15 cellular contexts compared by ENCODE assay signal in the genomic region with DNA sequence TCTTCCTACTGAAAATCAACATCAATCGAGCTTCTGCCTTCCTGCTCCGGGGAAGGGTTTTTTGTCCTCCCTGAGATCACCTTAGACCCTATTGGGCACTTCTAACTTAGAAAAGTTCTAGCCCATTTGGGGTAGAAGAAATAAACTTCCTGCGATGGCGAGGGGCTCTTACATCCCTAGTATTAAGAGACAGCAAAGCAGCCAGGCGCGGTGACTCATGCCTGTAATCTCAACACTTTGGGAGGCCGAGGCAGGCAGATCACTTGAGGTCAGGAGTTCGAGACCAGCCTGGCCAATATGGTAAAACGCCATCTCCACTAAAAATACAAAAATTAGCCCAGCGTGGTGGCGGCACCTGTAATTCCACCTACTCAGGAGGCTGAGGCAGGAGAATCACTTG. TPM values are rescaled to one million over a fixed set of nuclear protein-coding genes. Genes with fewer than 3 reads are reported as not detected.
A peak's percentile ranks its signal among the peaks of the same experiment; 100 is the strongest.
DNase-seq lines count a peak whose midpoint lies in the region; ATAC-seq, FAIRE-seq and TF ChIP-seq lines count a peak whose summit lies in the region.
"Not testable (repeated sequence)": the region's sequence is repeated elsewhere in the genome, so short reads cannot be mapped to it uniquely, and the experiment has no call there.
"Had no signal": no experiment of that assay in that cellular context is flagged by ENCODE, and none has a peak within 500 bp of the region (broad histone marks: within the 10 kb centered on the region; RNA-seq: fewer than 3 reads in every experiment).

No MANE protein-coding gene starts in this region.

- not testable (repeated sequence) for H2AFZ ChIP-seq in Karpas-422 (ENCODE audit: low read length); K562 (ENCODE audit: low read depth, low read length)

- in situ Hi-C loops in K562 (cut with MboI): loop anchor here (5.0 kb wide), 1 partner anchor 57 kb away; no protein-coding TSS in a partner anchor

- FAIRE-seq in K562 (lab: Jason Lieb, UNC): not testable (repeated sequence)

- H3K9me1 ChIP-seq in K562 (ENCODE audit: control insufficient read depth, insufficient read depth, low read length): not testable (repeated sequence)

- H3K4me2 ChIP-seq in Karpas-422 (ENCODE audit: low read depth, low read length, poor library complexity, severe bottlenecking); K562 (ENCODE audit: insufficient read depth, low read length): not testable (repeated sequence)

- intact Hi-C loops in K562 (cut with micrococcal nuclease); spleen (cut with DNase I; ENCODE audit: low total_unique reads): not testable (repeated sequence)

- H3K4me1 ChIP-seq in Karpas-422 (ENCODE audit: low read length): peaks cover 22% of the 10 kb centered on the region
- H3K4me1 ChIP-seq in K562 (replicated peaks in 1 of 2; ENCODE audit: control insufficient read depth in 2 of 2, insufficient read depth in 2 of 2, low read length in 2 of 2): peaks cover 0 to 18% of the 10 kb centered on the region in 2 experiments; a peak in 2 of 5 replicates
- H3K4me1 ChIP-seq in spleen: peaks cover 0 to 19% (median 5%) of the 10 kb centered on the region in 6 donors

- H3K4me1 Mint-ChIP-seq in type B pancreatic cell (ENCODE audit: unreplicated experiment): not testable (repeated sequence)

- H3K9me3 Mint-ChIP-seq in type B pancreatic cell: not testable (repeated sequence)

- not testable (repeated sequence) for H3K9ac ChIP-seq in Karpas-422 (ENCODE audit: low read length); K562 (ENCODE audit: insufficient read depth in 1 of 2, low read depth in 2 of 2, low read length in 2 of 2)

- not testable (repeated sequence) for H3K36me3 Mint-ChIP-seq in type B pancreatic cell

- TF ChIP-seq RAD21 in K562 (CRISPR knock-in tag; conservative IDR thresholded peaks at IDR 0.05 in 1 of 2, IDR thresholded peaks at IDR 0.05 in 1 of 2): not testable (repeated sequence)

- H3K27me3 ChIP-seq in Karpas-422 (ENCODE audit: low read length): not testable (repeated sequence)
- H3K27me3 ChIP-seq in K562 (ENCODE audit: control insufficient read depth in 2 of 2, insufficient read depth in 2 of 2, low read length in 2 of 2) (peaks cover 35 to 56% of the 10 kb centered on the region in 2 experiments; a peak in 4 of 5 replicates), spleen (replicated peaks in 1 of 7) (peaks cover 0 to 21% (median 0%) of the 10 kb centered on the region in 7 donors)

- H3K4me3 ChIP-seq in Karpas-422 (ENCODE audit: low read length); K562; spleen: not testable (repeated sequence)

- CTCF ChIA-PET in K562 (lab: Yijun Ruan, JAX; ENCODE audit: low intra/inter-chr PET ratio): not testable (repeated sequence)

- not testable (repeated sequence) for ATAC-seq in K562, left lobe of liver

- not testable (repeated sequence) for H3K27me3 Mint-ChIP-seq in type B pancreatic cell

- H3K79me2 ChIP-seq in Karpas-422 (ENCODE audit: low read length); K562 (ENCODE audit: control insufficient read depth, insufficient read depth, low read length): not testable (repeated sequence)

- TF ChIP-seq POLR2A in K562 (conservative IDR thresholded peaks at IDR 0.05); spleen (IDR thresholded peaks at IDR 0.05): not testable (repeated sequence)

- DNase-seq in Karpas-422: peak; percentile 34
- DNase-seq in RPMI8226: peak; percentile 0
- not testable (repeated sequence) for DNase-seq in K562 (ENCODE audit: extremely low read depth in 1 of 4, low spot score in 3 of 4)
- DNase-seq in epidermal melanocyte (ENCODE audit: insufficient read length, low spot score): peak; percentile 8
- peak; percentile 6 for DNase-seq in left lobe of liver (ENCODE audit: low spot score)
- DNase-seq in spleen: peak; percentile 53
- DNase-seq in type B pancreatic cell (ENCODE audit: extremely low spot score, unreplicated experiment): peak; percentile 15

- H3K36me3 ChIP-seq in Karpas-422 (ENCODE audit: insufficient read depth, low read length); K562 (ENCODE audit: control insufficient read depth, insufficient read depth, low read length): not testable (repeated sequence)
- H3K36me3 ChIP-seq in spleen: peaks cover 0 to 16% (median 0%) of the 10 kb centered on the region in 6 donors

- H3K27ac ChIP-seq in Karpas-422 (ENCODE audit: low read length); K562 (ENCODE audit: extremely low read depth, low read depth, low read length); spleen: not testable (repeated sequence)

- H3K9me3 ChIP-seq in Karpas-422 (ENCODE audit: low read length); K562 (replicated peaks; ENCODE audit: control insufficient read depth, insufficient read depth, low read depth, low read length); spleen: not testable (repeated sequence)

- WGBS in K562 (ENCODE audit: insufficient coverage, low coverage, missing lambda C conversion rate): 3% methylated on average over 11 of the region's 11 CpGs
- WGBS in spleen, 5 donors: 92 to 95% (median 93%) methylated on average over 11 of the region's 11 CpGs

- not testable (repeated sequence) for H3K9me2 ChIP-seq in Karpas-422 (replicated peaks; ENCODE audit: insufficient read depth, low read length)

- POLR2A ChIA-PET in K562 (lab: Yijun Ruan, JAX): not testable (repeated sequence)

- not testable (repeated sequence) for TF ChIP-seq CTCF in K562 (IDR thresholded peaks at IDR 0.05 in 2 of 3, conservative IDR thresholded peaks at IDR 0.05 in 1 of 3; ENCODE audit: insufficient read depth in 2 of 3, low read depth in 1 of 3, low read length in 3 of 3); spleen (IDR thresholded peaks at IDR 0.05 in 8 of 11, conservative IDR thresholded peaks at IDR 0.05 in 3 of 11); type B pancreatic cell (conservative IDR thresholded peaks at IDR 0.05)

- H3K4me3 Mint-ChIP-seq in type B pancreatic cell: not testable (repeated sequence)

- not testable (repeated sequence) for TF ChIP-seq EP300 in K562 (IDR thresholded peaks at IDR 0.05; ENCODE audit: low read length)

- not testable (repeated sequence) for H4K20me1 ChIP-seq in Karpas-422 (ENCODE audit: insufficient read depth, low read depth, low read length); K562 (replicated peaks; ENCODE audit: control insufficient read depth, insufficient read depth, low read length)

- BruUV-seq in K562 (replicated peaks; lab: Mats Ljungman, UMichigan): not testable (repeated sequence)

- not testable (repeated sequence) for H3K27ac Mint-ChIP-seq in type B pancreatic cell

RNA-seq across cellular contexts. Expression of gene SPDYE6, which starts 31.1 kb away (rescaled TPM):
- not detected in 2 replicates for total RNA-seq in Karpas-422 (2014; rRNA removed; shearing (Covaris generic); ENCODE audit: low replicate concordance)
- total RNA-seq in K562 (2011; cell fraction: chromatin; rRNA removed; ENCODE audit: low replicate concordance): 0.23 and 0.65 TPM in 2 replicates
- not detected in 2 replicates for total RNA-seq in K562 (2011; cell fraction: nucleolus; rRNA removed)
- 0.38 TPM in 1 of 2 replicates, not detected in the other for total RNA-seq in K562 (2011; cell fraction: nucleoplasm; rRNA removed)
- total RNA-seq in K562 (2014; rRNA removed) (not detected in 2 replicates), K562 (2014; rRNA removed; fragmentation: Illumina TruSeq; extraction: Trizol) (not detected in 2 replicates), K562 (2015; rRNA removed; fragmentation: Illumina TruSeq; extraction: Trizol) (not detected in 2 replicates), K562 (2021) (not detected in 2 replicates), left lobe of liver (not detected), spleen (not detected), type B pancreatic cell (ENCODE audit: low replicate concordance) (not detected in 2 replicates)
- polyA plus RNA-seq in K562 (2011; rRNA removed) (not detected in 2 replicates), K562 (2014; fragmentation: Illumina TruSeq; extraction: Trizol) (not detected in 2 replicates), K562 (2014; fragmentation: Nextera tagmentation; extraction: Ambion mirVana) (under 1 TPM; 0.24 to 0.35 TPM), K562 (2014; rRNA removed) (not detected in 2 replicates), spleen (under 1 TPM in 1 of 3 donors, not detected in 2; 0.06 TPM)
- not detected in 2 replicates for polyA plus RNA-seq in K562 (2011; cell fraction: cytosol; rRNA removed)
- polyA plus RNA-seq in K562 (2011; cell fraction: nucleus; rRNA removed): not detected in 2 replicates
- 2.1 and 2.9 TPM in 2 replicates for polyA plus RNA-seq in K562 (2012)
- polyA minus RNA-seq in K562 (2011; rRNA and poly(A)+ RNA removed): not detected in 2 replicates
- not detected in 2 replicates for polyA minus RNA-seq in K562 (2011; cell fraction: cytosol; rRNA and poly(A)+ RNA removed)
- not detected in 2 replicates for polyA minus RNA-seq in K562 (2011; cell fraction: nucleus; rRNA and poly(A)+ RNA removed)
- total RNA-seq: A673; CD4-positive, alpha-beta memory T cell; CD4-positive, CD25-positive, alpha-beta regulatory T cell; CD8-positive, alpha-beta memory T cell; Daoy; G401; GM12878 had no signal
- polyA plus RNA-seq: AG04450 had no signal

RNA-seq across cellular contexts. Expression of gene SH2B2, which starts 38.4 kb away (rescaled TPM):
- total RNA-seq in Karpas-422 (2014; rRNA removed; shearing (Covaris generic); ENCODE audit: low replicate concordance): 22.4 and 39.2 TPM in 2 replicates
- 0.72 TPM in 1 of 2 replicates, not detected in the other for total RNA-seq in K562 (2011; cell fraction: chromatin; rRNA removed; ENCODE audit: low replicate concordance)
- 0.66 and 1.0 TPM in 2 replicates for total RNA-seq in K562 (2011; cell fraction: nucleolus; rRNA removed)
- total RNA-seq in K562 (2011; cell fraction: nucleoplasm; rRNA removed): 0.22 and 0.31 TPM in 2 replicates
- total RNA-seq in K562 (2014; rRNA removed) (0.68 TPM in 1 of 2 replicates, not detected in the other), K562 (2014; rRNA removed; fragmentation: Illumina TruSeq; extraction: Trizol) (not detected in 2 replicates), K562 (2015; rRNA removed; fragmentation: Illumina TruSeq; extraction: Trizol) (0.08 TPM in 1 of 2 replicates, not detected in the other), K562 (2021) (0.34 and 0.89 TPM in 2 replicates), left lobe of liver (3.0 TPM), spleen (10 to 100 TPM; 23.2 to 36.9 (median 29.4) TPM), type B pancreatic cell (ENCODE audit: low replicate concordance) (9.5 and 15.5 TPM in 2 replicates)
- polyA plus RNA-seq in K562 (2011; rRNA removed) (0.03 and 0.07 TPM in 2 replicates), K562 (2014; fragmentation: Illumina TruSeq; extraction: Trizol) (0.07 and 0.08 TPM in 2 replicates), K562 (2014; fragmentation: Nextera tagmentation; extraction: Ambion mirVana) (not detected), K562 (2014; rRNA removed) (0.07 and 0.12 TPM in 2 replicates), spleen (10 to 100 TPM; 13.4 to 31.2 (median 15.5) TPM)
- polyA plus RNA-seq in K562 (2011; cell fraction: cytosol; rRNA removed): 0.13 and 0.64 TPM in 2 replicates
- polyA plus RNA-seq in K562 (2011; cell fraction: nucleus; rRNA removed): 0.14 and 0.36 TPM in 2 replicates
- 0.14 and 0.46 TPM in 2 replicates for polyA plus RNA-seq in K562 (2012)
- 0.18 TPM in 1 of 2 replicates, not detected in the other for polyA minus RNA-seq in K562 (2011; rRNA and poly(A)+ RNA removed)
- 0.38 TPM in 1 of 2 replicates, not detected in the other for polyA minus RNA-seq in K562 (2011; cell fraction: cytosol; rRNA and poly(A)+ RNA removed)
- polyA minus RNA-seq in K562 (2011; cell fraction: nucleus; rRNA and poly(A)+ RNA removed): 0.22 and 0.40 TPM in 2 replicates
